ENCODE assay signal across 17 cellular contexts in the genomic region with DNA sequence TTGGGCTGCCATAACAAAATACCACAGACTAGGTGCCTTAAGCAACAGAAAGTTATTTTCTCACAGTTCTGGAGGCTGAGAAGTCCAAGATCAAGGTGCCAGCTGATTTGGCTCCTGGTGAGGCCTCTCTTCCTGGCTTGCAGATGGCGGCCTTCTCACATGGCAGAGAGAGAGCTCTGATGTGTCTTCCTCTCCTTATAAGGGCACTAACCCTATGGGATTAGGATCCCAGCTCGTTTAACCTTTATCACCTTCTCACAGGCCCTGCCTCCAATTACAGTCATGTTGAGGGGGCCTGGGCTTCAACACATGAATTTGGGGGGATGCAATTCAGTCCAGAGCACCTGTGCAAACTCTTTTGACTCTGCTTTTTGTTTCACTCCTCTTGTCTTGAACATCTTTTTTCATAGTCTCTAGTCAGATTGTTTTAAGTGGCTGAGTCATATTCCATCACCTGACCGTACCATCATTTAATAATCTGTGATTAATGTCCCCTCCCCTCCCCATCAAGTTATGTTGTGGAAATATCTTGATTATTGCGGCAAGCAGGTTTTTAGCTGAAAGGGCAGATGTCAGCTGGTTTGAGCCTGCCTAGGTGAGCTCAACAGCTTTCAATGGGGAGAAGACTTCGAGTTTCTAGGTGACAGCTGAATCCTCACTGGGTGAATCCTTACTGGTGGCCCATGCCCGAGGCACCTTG.
"Had no signal": no experiment of that assay in that cellular context is flagged by ENCODE, and none has a peak within 500 bp of the region (broad histone marks: within the 10 kb centered on the region; RNA-seq: fewer than 3 reads in every experiment).

No MANE protein-coding gene starts in this region.

- H3K4me3 Mint-ChIP-seq: activated CD4-positive, alpha-beta T cell treated with anti-CD3 and anti-CD28 coated beads for 36 hours; activated CD8-positive, alpha-beta T cell treated with anti-CD3 and anti-CD28 coated beads for 36 hours; activated naive CD8-positive, alpha-beta T cell treated with anti-CD3 and anti-CD28 coated beads, Interleukin-2, amount 50 U/mL, for 24 hours; activated T-helper 1 cell treated with anti-CD3 and anti-CD28 coated beads, Interleukin-12 subunit alpha, Interleukin-12 subunit beta, Interleukin-2, Interleukin-4 antibody, amounts not matched to agents 30 ng/mL and 10 ng/mL and 1 ng/mL, durations not matched to agents 14 hours and 24 hours and 36 hours; naive B cell; stimulated activated memory B cell treated with anti-CD40 and anti-IgM and Interleukin-4, amounts not matched to agents 10 μg/mL and 1 μg/mL and 100 μg/mL, for 72 hours had no signal

- H3K36me3 Mint-ChIP-seq: naive B cell; stimulated activated memory B cell treated with anti-CD40 and anti-IgM and Interleukin-4, amounts not matched to agents 10 μg/mL and 1 μg/mL and 100 μg/mL, for 72 hours had no signal

- H3K27ac ChIP-seq: gastroesophageal sphincter, neutrophil, spleen, transverse colon, WERI-Rb-1 had no signal

- H3K4me1 ChIP-seq: spleen, transverse colon had no signal

- DNase-seq: activated CD4-positive, alpha-beta T cell treated with anti-CD3 and anti-CD28 coated beads for 36 hours; activated CD8-positive, alpha-beta memory T cell treated with anti-CD3 and anti-CD28 coated beads, Interleukin-2, amount 50 U/mL, for 4 hours; activated CD8-positive, alpha-beta T cell treated with anti-CD3 and anti-CD28 coated beads for 36 hours; activated naive CD4-positive, alpha-beta T cell treated with Interleukin-2 at 50 U/mL for 16 hours; activated naive CD8-positive, alpha-beta T cell treated with anti-CD3 and anti-CD28 coated beads, Interleukin-2, amount 50 U/mL, for 24 hours; naive B cell; stimulated activated CD4-positive, alpha-beta T cell treated with anti-CD3 and anti-CD28 coated beads, Interleukin-1b, Interleukin-23, amount 100 ng/mL, for 48 hours; T-helper 1 cell; transverse colon; WERI-Rb-1 had no signal

- H3K27ac Mint-ChIP-seq: activated CD4-positive, alpha-beta T cell treated with anti-CD3 and anti-CD28 coated beads for 36 hours; activated CD8-positive, alpha-beta T cell treated with anti-CD3 and anti-CD28 coated beads for 36 hours; activated naive CD8-positive, alpha-beta T cell treated with anti-CD3 and anti-CD28 coated beads, Interleukin-2, amount 50 U/mL, for 24 hours; activated T-helper 1 cell treated with anti-CD3 and anti-CD28 coated beads, Interleukin-12 subunit alpha, Interleukin-12 subunit beta, Interleukin-2, Interleukin-4 antibody, amounts not matched to agents 30 ng/mL and 10 ng/mL and 1 ng/mL, durations not matched to agents 14 hours and 24 hours and 36 hours; stimulated activated memory B cell treated with anti-CD40 and anti-IgM and Interleukin-4, amounts not matched to agents 10 μg/mL and 1 μg/mL and 100 μg/mL, for 72 hours had no signal

- H3K4me1 Mint-ChIP-seq: activated CD4-positive, alpha-beta T cell treated with anti-CD3 and anti-CD28 coated beads for 36 hours; activated naive CD8-positive, alpha-beta T cell treated with anti-CD3 and anti-CD28 coated beads, Interleukin-2, amount 50 U/mL, for 24 hours; naive B cell; stimulated activated memory B cell treated with anti-CD40 and anti-IgM and Interleukin-4, amounts not matched to agents 10 μg/mL and 1 μg/mL and 100 μg/mL, for 72 hours had no signal

- H3K27me3 ChIP-seq: cardiac muscle cell, gastroesophageal sphincter, transverse colon had no signal

- H3K9me3 Mint-ChIP-seq: activated CD8-positive, alpha-beta T cell treated with anti-CD3 and anti-CD28 coated beads for 36 hours; activated naive CD8-positive, alpha-beta T cell treated with anti-CD3 and anti-CD28 coated beads, Interleukin-2, amount 50 U/mL, for 24 hours; activated T-helper 1 cell treated with anti-CD3 and anti-CD28 coated beads, Interleukin-12 subunit alpha, Interleukin-12 subunit beta, Interleukin-2, Interleukin-4 antibody, amounts not matched to agents 30 ng/mL and 10 ng/mL and 1 ng/mL, durations not matched to agents 14 hours and 24 hours and 36 hours; naive B cell; stimulated activated memory B cell treated with anti-CD40 and anti-IgM and Interleukin-4, amounts not matched to agents 10 μg/mL and 1 μg/mL and 100 μg/mL, for 72 hours had no signal

- ATAC-seq: activated CD4-positive, alpha-beta T cell treated with anti-CD3 and anti-CD28 coated beads for 36 hours; activated CD8-positive, alpha-beta T cell treated with anti-CD3 and anti-CD28 coated beads for 36 hours; activated naive CD8-positive, alpha-beta T cell treated with anti-CD3 and anti-CD28 coated beads, Interleukin-2, amount 50 U/mL, for 24 hours; gastroesophageal sphincter; sciatic nerve; stimulated activated memory B cell treated with anti-CD40 and anti-IgM and Interleukin-4, amounts not matched to agents 10 μg/mL and 1 μg/mL and 100 μg/mL, for 72 hours had no signal

- H3K27me3 Mint-ChIP-seq: activated CD4-positive, alpha-beta T cell treated with anti-CD3 and anti-CD28 coated beads for 36 hours; activated CD8-positive, alpha-beta T cell treated with anti-CD3 and anti-CD28 coated beads for 36 hours had no signal
